Comparison of ENCODE assay signal across 1 cellular context in the genomic region with DNA sequence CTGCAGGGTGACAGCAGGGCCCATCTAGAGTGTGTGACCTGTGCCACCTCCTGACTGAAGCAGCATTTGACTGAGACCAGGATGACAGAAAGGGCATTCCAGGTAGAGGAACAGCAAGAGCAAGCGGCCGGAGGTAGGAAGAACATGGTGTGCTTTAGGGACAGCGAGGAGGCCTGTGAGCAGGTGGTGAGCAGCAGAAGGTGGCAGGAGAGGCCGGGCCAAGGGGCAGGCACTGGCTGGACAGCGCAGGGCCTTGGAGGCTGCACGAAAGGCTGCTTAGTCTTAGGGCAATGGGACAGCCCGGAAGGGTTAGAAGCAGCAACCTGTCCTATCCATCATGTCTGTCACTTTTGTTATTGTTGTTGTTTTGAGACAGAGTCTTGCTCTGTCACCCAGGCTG.
TF ChIP-seq lines count a peak whose summit lies in the region.

No MANE protein-coding gene starts in this region.

TF ChIP-seq in IMR-90, 13 proteins besides CTCF, POLR2A, EP300 and RAD21:
- TF ChIP-seq, protein P1, sequence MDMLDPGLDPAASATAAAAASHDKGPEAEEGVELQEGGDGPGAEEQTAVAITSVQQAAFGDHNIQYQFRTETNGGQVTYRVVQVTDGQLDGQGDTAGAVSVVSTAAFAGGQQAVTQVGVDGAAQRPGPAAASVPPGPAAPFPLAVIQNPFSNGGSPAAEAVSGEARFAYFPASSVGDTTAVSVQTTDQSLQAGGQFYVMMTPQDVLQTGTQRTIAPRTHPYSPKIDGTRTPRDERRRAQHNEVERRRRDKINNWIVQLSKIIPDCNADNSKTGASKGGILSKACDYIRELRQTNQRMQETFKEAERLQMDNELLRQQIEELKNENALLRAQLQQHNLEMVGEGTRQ (IDR thresholded peaks at IDR 0.05; ENCODE audit: low read depth, low read length): no peak
- TF ChIP-seq MAFK (IDR thresholded peaks at IDR 0.05; ENCODE audit: low read depth, low read length): no peak
- TF ChIP-seq CHD1 (IDR thresholded peaks at IDR 0.05; ENCODE audit: low read depth, low read length): no peak
- no peak for TF ChIP-seq RFX5 (IDR thresholded peaks at IDR 0.05; ENCODE audit: low read depth, low read length)
- no peak for TF ChIP-seq BHLHE40 (IDR thresholded peaks at IDR 0.05; ENCODE audit: low read depth, low read length)
- TF ChIP-seq SMC3 (IDR thresholded peaks at IDR 0.05; ENCODE audit: low read depth, low read length): no peak
- TF ChIP-seq NFE2L2 (IDR thresholded peaks at IDR 0.05; ENCODE audit: low read depth, low read length): no peak
- no peak for TF ChIP-seq MXI1 (IDR thresholded peaks at IDR 0.05; ENCODE audit: borderline replicate concordance, low read depth, low read length)
- TF ChIP-seq RCOR1 (IDR thresholded peaks at IDR 0.05; ENCODE audit: insufficient replicate concordance, low read length): no peak
- TF ChIP-seq FOS (IDR thresholded peaks at IDR 0.05; ENCODE audit: low read depth, low read length): no peak
- no peak for TF ChIP-seq CEBPB (IDR thresholded peaks at IDR 0.05; ENCODE audit: low read depth, low read length)
- TF ChIP-seq, protein P2, sequence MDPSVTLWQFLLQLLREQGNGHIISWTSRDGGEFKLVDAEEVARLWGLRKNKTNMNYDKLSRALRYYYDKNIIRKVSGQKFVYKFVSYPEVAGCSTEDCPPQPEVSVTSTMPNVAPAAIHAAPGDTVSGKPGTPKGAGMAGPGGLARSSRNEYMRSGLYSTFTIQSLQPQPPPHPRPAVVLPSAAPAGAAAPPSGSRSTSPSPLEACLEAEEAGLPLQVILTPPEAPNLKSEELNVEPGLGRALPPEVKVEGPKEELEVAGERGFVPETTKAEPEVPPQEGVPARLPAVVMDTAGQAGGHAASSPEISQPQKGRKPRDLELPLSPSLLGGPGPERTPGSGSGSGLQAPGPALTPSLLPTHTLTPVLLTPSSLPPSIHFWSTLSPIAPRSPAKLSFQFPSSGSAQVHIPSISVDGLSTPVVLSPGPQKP (IDR thresholded peaks at IDR 0.05; ENCODE audit: borderline replicate concordance, low read depth, low read length): no peak
- no peak for TF ChIP-seq MAZ (IDR thresholded peaks at IDR 0.05; ENCODE audit: borderline replicate concordance, low read depth, low read length)
